In genomic region chr11:66230171-66230570, GRCh38 we compare ENCODE assay signal across 26 cellular contexts. TPM values are rescaled to one million over a fixed set of nuclear protein-coding genes. Genes with fewer than 3 reads are reported as not detected.
DNase-seq lines count a peak whose midpoint lies in the region; ATAC-seq and TF ChIP-seq lines count a peak whose summit lies in the region.
"Had no signal": no experiment of that assay in that cellular context is flagged by ENCODE, and none has a peak within 500 bp of the region (broad histone marks: within the 10 kb centered on the region; RNA-seq: fewer than 3 reads in every experiment).

No MANE protein-coding gene starts in this region.

- no peaks in the 10 kb centered on the region for H3K9me3 ChIP-seq in neural progenitor cell (ENCODE audit: low read depth)
- H3K9me3 ChIP-seq: BLaER1 treated with 17β-estradiol and CSF1 and Interleukin-3, amounts not matched to agents 10 nM and 100 nM; Caco-2; Peyer's patch; SJSA1 had no signal

- H3K36me3 ChIP-seq in neural progenitor cell = no peaks in the 10 kb centered on the region

- TF ChIP-seq CTCF in neural progenitor cell (IDR thresholded peaks at IDR 0.05) = no peak

- peak overlapping the region; percentile 27 for H3K9ac ChIP-seq in neural progenitor cell
- H3K9ac ChIP-seq: BLaER1 treated with 17β-estradiol and CSF1 and Interleukin-3, amounts not matched to agents 10 nM and 100 nM had no signal

- ATAC-seq in HG03571 (IDR thresholded peaks at IDR 0.05; ENCODE audit: unreplicated experiment) = no peak
- ATAC-seq in GM21390 (IDR thresholded peaks at IDR 0.05; ENCODE audit: unreplicated experiment) = no peak
- ATAC-seq: HepG2, K562 had no signal

- no peaks in the 10 kb centered on the region for H3F3A ChIP-seq in neural progenitor cell (ENCODE audit: low read depth)

- H3K27me3 ChIP-seq in neural progenitor cell = no peaks in the 10 kb centered on the region
- H3K27me3 ChIP-seq: BLaER1 treated with 17β-estradiol and CSF1 and Interleukin-3, amounts not matched to agents 10 nM and 100 nM; Peyer's patch; SJSA1 had no signal

- no peak overlapping the region for H3K4me3 ChIP-seq in neural progenitor cell
- H3K4me3 ChIP-seq: BLaER1 treated with 17β-estradiol and CSF1 and Interleukin-3, amounts not matched to agents 10 nM and 100 nM; K562; Peyer's patch; SJSA1 had no signal

- no peaks in the 10 kb centered on the region for H3K27me3 Mint-ChIP-seq in neural progenitor cell (ENCODE audit: insufficient read depth, low read depth)
- H3K27me3 Mint-ChIP-seq: CD4-positive, alpha-beta memory T cell had no signal

- H3K27ac ChIP-seq in neural progenitor cell = no peak overlapping the region
- H3K27ac ChIP-seq: 22Rv1; BLaER1 treated with 17β-estradiol and CSF1 and Interleukin-3, amounts not matched to agents 10 nM and 100 nM; HL-60; Peyer's patch; SJSA1 had no signal

- H3K4me2 ChIP-seq in neural progenitor cell = no peak overlapping the region
- H3K4me2 ChIP-seq: BLaER1 treated with 17β-estradiol and CSF1 and Interleukin-3, amounts not matched to agents 10 nM and 100 nM had no signal

- H3K27ac Mint-ChIP-seq in neural progenitor cell = no peak overlapping the region

- no peak overlapping the region for H2AFZ ChIP-seq in neural progenitor cell (replicated peaks)

- peak; percentile 49 for DNase-seq in DMS 273 (lab: John Stamatoyannopoulos, UW; ENCODE audit: unreplicated experiment)
- DNase-seq in DMS 273 treated with DMSO at 0.1 percent for 48 hours (lab: John Stamatoyannopoulos, UW) = no peak
- peak; percentile 48 for DNase-seq in NCI-H69 (lab: John Stamatoyannopoulos, UW)
- DNase-seq in cerebellar nuclear complex (lab: John Stamatoyannopoulos, UW) = peak; percentile 27 to 67
- no peak for DNase-seq in neural progenitor cell (ENCODE audit: low spot score)
- no peak for DNase-seq in NCI-H2081 treated with DMSO at 0.1 percent for 48 hours (lab: John Stamatoyannopoulos, UW)
- DNase-seq: ACHN; Caco-2; CD4-positive, alpha-beta memory T cell; DMS153; GDM1; MM.1S; NCI-H1048; NCI-H1436; NCI-H187 treated with DMSO at 0.1 percent for 48 hours; NCI-H226; NCI-H82; Peyer's patch had no signal

- no peak overlapping the region for H3K4me3 Mint-ChIP-seq in neural progenitor cell
- H3K4me3 Mint-ChIP-seq: CD4-positive, alpha-beta memory T cell had no signal

- peaks cover 20% of the 10 kb centered on the region for H3K36me3 Mint-ChIP-seq in neural progenitor cell

- no peaks in the 10 kb centered on the region for H3K9me3 Mint-ChIP-seq in neural progenitor cell

- no peaks in the 10 kb centered on the region for H4K20me1 ChIP-seq in neural progenitor cell (ENCODE audit: low read depth)

- no peaks in the 10 kb centered on the region for H3K79me2 ChIP-seq in neural progenitor cell (ENCODE audit: low read depth)

- H3K4me1 Mint-ChIP-seq in neural progenitor cell = peaks cover 21% of the 10 kb centered on the region

- H3K4me1 ChIP-seq in neural progenitor cell = no peaks in the 10 kb centered on the region
- H3K4me1 ChIP-seq: Caco-2, Peyer's patch, SJSA1 had no signal

RNA-seq across cellular contexts. Expression of gene KLC2, which starts 27.3 kb away (rescaled TPM):
- total RNA-seq in neural progenitor cell (ENCODE audit: low replicate concordance) = 10.6 and 38.2 TPM in 2 replicates

RNA-seq across cellular contexts. Expression of gene RAB1B, which starts 38.3 kb away (rescaled TPM):
- total RNA-seq in neural progenitor cell (ENCODE audit: low replicate concordance) = 54.0 and 85.5 TPM in 2 replicates

RNA-seq across cellular contexts. Expression of gene CNIH2, which starts 47.8 kb away (rescaled TPM):
- total RNA-seq in neural progenitor cell (ENCODE audit: low replicate concordance) = 5.6 and 5.7 TPM in 2 replicates
- total RNA-seq: Peyer's patch had no signal

RNA-seq across cellular contexts. Expression of gene YIF1A, which starts 58.8 kb away (rescaled TPM):
- 19.0 and 41.0 TPM in 2 replicates for total RNA-seq in neural progenitor cell (ENCODE audit: low replicate concordance)

Comparison
In these comparisons a context has a peak if more than half of its experiments do, and no peak if none do; other contexts are left out.
1. DNase-seq: peak in DMS 273 (single experiment), NCI-H69 (single experiment) and cerebellar nuclear complex (2 of 2); none in DMS 273 treated with DMSO at 0.1 percent for 48 hours (single experiment), neural progenitor cell (single experiment) and NCI-H2081 treated with DMSO at 0.1 percent for 48 hours (single experiment).